23 cellular contexts compared by ENCODE assay signal in the genomic region with DNA sequence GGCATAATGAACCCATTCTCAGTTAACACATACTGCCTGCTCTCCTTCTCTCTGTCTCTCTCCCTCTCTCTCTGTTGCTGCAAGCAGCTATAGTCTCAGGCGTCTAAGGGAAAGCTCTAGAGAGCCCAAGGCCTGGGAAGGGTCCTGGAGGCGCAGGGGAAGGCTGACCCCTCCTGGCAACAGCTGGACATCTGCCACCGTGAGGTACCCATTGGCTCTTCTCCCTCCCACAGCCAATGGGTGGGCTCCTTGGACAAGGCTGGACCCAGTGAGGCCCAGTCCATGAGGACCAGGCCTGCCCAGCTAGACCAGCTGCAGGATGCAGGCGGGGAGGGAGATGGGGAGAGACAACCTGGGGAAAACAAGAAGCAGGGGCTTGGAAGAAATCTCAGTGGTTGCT.
DNase-seq lines count a peak whose midpoint lies in the region; ATAC-seq and TF ChIP-seq lines count a peak whose summit lies in the region.
"Had no signal": no experiment of that assay in that cellular context is flagged by ENCODE, and none has a peak within 500 bp of the region (broad histone marks: within the 10 kb centered on the region; RNA-seq: fewer than 3 reads in every experiment).

No MANE protein-coding gene starts in this region.

- TF ChIP-seq CTCF in nephron progenitor cell (IDR thresholded peaks at IDR 0.05) = peak; percentile 10

- peaks cover 7% of the 10 kb centered on the region for H3K27me3 Mint-ChIP-seq in nephron progenitor cell (ENCODE audit: low read depth, poor library complexity)

- H3K36me3 Mint-ChIP-seq in nephron progenitor cell (ENCODE audit: low read depth) = no peaks in the 10 kb centered on the region
- H3K36me3 Mint-ChIP-seq: CD8-positive, alpha-beta T cell; naive thymus-derived CD8-positive, alpha-beta T cell had no signal

- no peak for ATAC-seq in GM19467 (IDR thresholded peaks at IDR 0.05; ENCODE audit: unreplicated experiment)
- ATAC-seq: CD8-positive, alpha-beta T cell; naive thymus-derived CD8-positive, alpha-beta T cell; PC-3; stimulated activated naive CD8-positive, alpha-beta T cell treated with anti-CD3 and anti-CD28 coated beads, Interleukin-15, amount 100 ng/mL, for 72 hours; upper lobe of right lung had no signal

- H3K4me1 Mint-ChIP-seq in nephron progenitor cell = peaks cover 32% of the 10 kb centered on the region
- H3K4me1 Mint-ChIP-seq: activated CD4-positive, alpha-beta memory T cell treated with anti-CD3 and anti-CD28 coated beads, Interleukin-2, amount 10 ng/mL, durations not matched to agents 7 days and 5 days; stimulated activated naive CD8-positive, alpha-beta T cell treated with anti-CD3 and anti-CD28 coated beads, Interleukin-15, amount 100 ng/mL, for 72 hours had no signal

- H3K9me3 Mint-ChIP-seq in nephron progenitor cell = peaks cover 3% of the 10 kb centered on the region
- H3K9me3 Mint-ChIP-seq: activated CD4-positive, alpha-beta memory T cell treated with anti-CD3 and anti-CD28 coated beads, Interleukin-2, amount 10 ng/mL, durations not matched to agents 7 days and 5 days; activated T-cell treated with anti-CD3 and anti-CD28 coated beads, Interleukin-2, amount 50 U/mL, for 24 hours; CD8-positive, alpha-beta T cell; naive thymus-derived CD8-positive, alpha-beta T cell; stimulated activated naive CD8-positive, alpha-beta T cell treated with anti-CD3 and anti-CD28 coated beads, Interleukin-15, amount 100 ng/mL, for 72 hours had no signal

- no peak overlapping the region for H3K27ac Mint-ChIP-seq in nephron progenitor cell
- H3K27ac Mint-ChIP-seq: activated CD4-positive, alpha-beta memory T cell treated with anti-CD3 and anti-CD28 coated beads, Interleukin-2, amount 10 ng/mL, durations not matched to agents 7 days and 5 days; activated T-cell treated with anti-CD3 and anti-CD28 coated beads, Interleukin-2, amount 50 U/mL, for 24 hours; CD8-positive, alpha-beta T cell; naive thymus-derived CD8-positive, alpha-beta T cell; stimulated activated naive CD8-positive, alpha-beta T cell treated with anti-CD3 and anti-CD28 coated beads, Interleukin-15, amount 100 ng/mL, for 72 hours had no signal

- H3K4me3 Mint-ChIP-seq in nephron progenitor cell = no peak overlapping the region
- H3K4me3 Mint-ChIP-seq: activated CD4-positive, alpha-beta memory T cell treated with anti-CD3 and anti-CD28 coated beads, Interleukin-2, amount 10 ng/mL, durations not matched to agents 7 days and 5 days; activated T-cell treated with anti-CD3 and anti-CD28 coated beads, Interleukin-2, amount 50 U/mL, for 24 hours; CD8-positive, alpha-beta T cell; naive thymus-derived CD8-positive, alpha-beta T cell; stimulated activated naive CD8-positive, alpha-beta T cell treated with anti-CD3 and anti-CD28 coated beads, Interleukin-15, amount 100 ng/mL, for 72 hours had no signal

- DNase-seq in ELF-1 (ENCODE audit: low read depth, low spot score) = peak; percentile 75
- DNase-seq in NCI-H1092 treated with DMSO at 0.1 percent for 48 hours (lab: John Stamatoyannopoulos, UW) = peak; percentile 84
- DNase-seq in ecto neural progenitor cell (ENCODE audit: low spot score) = peak; percentile 62
- peak; percentile 45 for DNase-seq in nephron progenitor cell
- DNase-seq in cerebellum (ENCODE audit: low spot score) = no peak
- DNase-seq in activated T-cell treated with anti-CD3 and anti-CD28 coated beads, Interleukin-2, amount 50 U/mL, for 1 hour = no peak
- no peak for DNase-seq in stimulated activated CD4-positive, alpha-beta T cell treated with anti-CD3 and anti-CD28 coated beads, Interleukin-2, amount 100 ng/mL, for 24 hours
- DNase-seq: activated CD4-positive, alpha-beta memory T cell treated with anti-CD3 and anti-CD28 coated beads, Interleukin-2, amount 10 ng/mL, durations not matched to agents 7 days and 5 days; activated CD4-positive, CD25-positive, alpha-beta regulatory T cell; activated naive CD4-positive, alpha-beta T cell; activated T-cell treated with anti-CD3 and anti-CD28 coated beads, Interleukin-2, amount 50 U/mL, for 24 hours; amniotic stem cell; CD8-positive, alpha-beta T cell; erythroblast; naive thymus-derived CD8-positive, alpha-beta T cell; NCI-H2107; PC-3; SJCRH30; stimulated activated CD4-positive, alpha-beta T cell treated with anti-CD3 and anti-CD28 coated beads, Interleukin-4, amount 100 ng/mL, for 1 hour; stimulated activated naive CD8-positive, alpha-beta T cell treated with anti-CD3 and anti-CD28 coated beads, Interleukin-15, amount 100 ng/mL, for 72 hours; T-helper 2 cell; upper lobe of right lung had no signal

Comparison
In these comparisons a context has a peak if more than half of its experiments do, and no peak if none do; other contexts are left out.
1. DNase-seq: peak in ELF-1 (single experiment), NCI-H1092 treated with DMSO at 0.1 percent for 48 hours (single experiment), ecto neural progenitor cell (single experiment) and nephron progenitor cell (single experiment); none in cerebellum (single experiment), activated T-cell treated with anti-CD3 and anti-CD28 coated beads, Interleukin-2, amount 50 U/mL, for 1 hour (single experiment) and stimulated activated CD4-positive, alpha-beta T cell treated with anti-CD3 and anti-CD28 coated beads, Interleukin-2, amount 100 ng/mL, for 24 hours (0 of 2).